9 cellular contexts compared by ENCODE assay signal in genomic region chr17:9003355-9004131, GRCh38. TPM values are rescaled to one million over a fixed set of nuclear protein-coding genes. Genes with fewer than 3 reads are reported as not detected.
DNase-seq lines count a peak whose midpoint lies in the region; TF ChIP-seq lines count a peak whose summit lies in the region.
"Had no signal": no experiment of that assay in that cellular context is flagged by ENCODE, and none has a peak within 500 bp of the region (broad histone marks: within the 10 kb centered on the region; RNA-seq: fewer than 3 reads in every experiment).

No MANE protein-coding gene starts in this region.

- H3K9me3 ChIP-seq in mucosa of rectum (ENCODE audit: control insufficient read depth in 2 of 2, low read length in 2 of 2) (no peaks in the 10 kb centered on the region), tibial nerve (peaks cover 0 to 4% (median 0%) of the 10 kb centered on the region in 4 donors)

- H3K27me3 ChIP-seq in mucosa of rectum (ENCODE audit: control insufficient read depth in 2 of 2, insufficient read depth in 2 of 2, low read length in 2 of 2) = peaks cover 24 to 33% of the 10 kb centered on the region in 2 donors
- peaks cover 0 to 45% of the 10 kb centered on the region in 2 donors for H3K27me3 ChIP-seq in tibial nerve

- peak overlapping the region; percentile 49 for H3K4me3 Mint-ChIP-seq in activated CD4-positive, alpha-beta T cell treated with anti-CD3 and anti-CD28 coated beads, Interleukin-2, amount 10 ng/mL, durations not matched to agents 24 days and 14 days

- H3K36me3 ChIP-seq in mucosa of rectum (ENCODE audit: control insufficient read depth in 2 of 2, insufficient read depth in 2 of 2, low read length in 2 of 2) (no peaks in the 10 kb centered on the region), tibial nerve (no peaks in the 10 kb centered on the region)

- H3K4me3 ChIP-seq in coronary artery (peak overlapping the region; percentile 71), mucosa of rectum (ENCODE audit: low read length in 2 of 2) (peak overlapping the region; percentile 39 to 41), tibial nerve (peak overlapping the region; percentile 7 to 55 (median 36))

- 2 to 6% methylated on average over 46 to 57 of the region's 90 CpGs for WGBS in tibial nerve, 2 donors

- H3K9ac ChIP-seq in mucosa of rectum (ENCODE audit: low read depth in 1 of 2, low read length in 2 of 2) = no peak overlapping the region

- H3K36me3 Mint-ChIP-seq in activated CD4-positive, alpha-beta T cell treated with anti-CD3 and anti-CD28 coated beads, Interleukin-2, amount 10 ng/mL, durations not matched to agents 24 days and 14 days (ENCODE audit: low read depth) = no peaks in the 10 kb centered on the region

- intact Hi-C loops in activated CD4-positive, alpha-beta T cell treated with anti-CD3 and anti-CD28 coated beads, Interleukin-2, amount 10 ng/mL, durations not matched to agents 24 days and 14 days (cut with micrococcal nuclease) = loop anchor here (2.0 kb wide), 1 partner anchor 17 kb away; the partner anchor contains the start of gene NTN1

- no peak overlapping the region for H3K27ac Mint-ChIP-seq in activated CD4-positive, alpha-beta T cell treated with anti-CD3 and anti-CD28 coated beads, Interleukin-2, amount 10 ng/mL, durations not matched to agents 24 days and 14 days
- H3K27ac Mint-ChIP-seq: activated naive CD4-positive, alpha-beta T cell treated with anti-CD3 and anti-CD28 coated beads, Interleukin-2, amount 50 U/mL, for 72 hours had no signal

- H3K27ac ChIP-seq in coronary artery = no peak overlapping the region
- no peak overlapping the region for H3K27ac ChIP-seq in mucosa of rectum (ENCODE audit: low read depth in 2 of 2, low read length in 2 of 2)
- H3K27ac ChIP-seq in tibial nerve = no peak overlapping the region

- H3K4me1 Mint-ChIP-seq in activated CD4-positive, alpha-beta T cell treated with anti-CD3 and anti-CD28 coated beads, Interleukin-2, amount 10 ng/mL, durations not matched to agents 24 days and 14 days = peaks cover 5% of the 10 kb centered on the region

- H3K4me1 ChIP-seq in mucosa of rectum (ENCODE audit: control insufficient read depth in 2 of 2, insufficient read depth in 2 of 2, low read length in 2 of 2) (no peaks in the 10 kb centered on the region), tibial nerve (peaks cover 0 to 21% (median 6%) of the 10 kb centered on the region in 4 donors)

- H3K27me3 Mint-ChIP-seq in activated CD4-positive, alpha-beta T cell treated with anti-CD3 and anti-CD28 coated beads, Interleukin-2, amount 10 ng/mL, durations not matched to agents 24 days and 14 days = peaks cover 67% of the 10 kb centered on the region

- no peak for DNase-seq in activated CD4-positive, alpha-beta T cell treated with anti-CD3 and anti-CD28 coated beads, Interleukin-2, amount 10 ng/mL, durations not matched to agents 24 days and 14 days
- DNase-seq in activated CD4-positive, alpha-beta T cell treated with anti-CD3 and anti-CD28 coated beads, Interleukin-2, amount 50 U/mL, for 4 hours = no peak
- DNase-seq in coronary artery (ENCODE audit: low spot score) = no peak
- DNase-seq in tibial nerve (ENCODE audit: low spot score in 2 of 2) = no peak
- DNase-seq in cerebellum (ENCODE audit: low spot score) = no peak
- DNase-seq in hepatic stellate cell (ENCODE audit: low spot score) = no peak
- DNase-seq in stimulated activated CD8-positive, alpha-beta memory T cell treated with anti-CD3 and anti-CD28 coated beads, Interleukin-4, amount 100 ng/mL, for 48 hours = no peak

- H3K9me3 Mint-ChIP-seq in activated CD4-positive, alpha-beta T cell treated with anti-CD3 and anti-CD28 coated beads, Interleukin-2, amount 10 ng/mL, durations not matched to agents 24 days and 14 days = no peaks in the 10 kb centered on the region
- H3K9me3 Mint-ChIP-seq: activated naive CD4-positive, alpha-beta T cell treated with anti-CD3 and anti-CD28 coated beads, Interleukin-2, amount 50 U/mL, for 72 hours had no signal

- TF ChIP-seq POLR2A in tibial nerve (IDR thresholded peaks at IDR 0.05) = no peak

- TF ChIP-seq CTCF in coronary artery (IDR thresholded peaks at IDR 0.05) (no peak), tibial nerve (IDR thresholded peaks at IDR 0.05) (no peak)

- no peak for TF ChIP-seq EP300 in tibial nerve (IDR thresholded peaks at IDR 0.05)

RNA-seq across cellular contexts. Expression of gene NTN1, which starts 17.8 kb away (rescaled TPM):
- total RNA-seq in activated CD4-positive, alpha-beta T cell treated with anti-CD3 and anti-CD28 coated beads, Interleukin-2, amount 10 ng/mL, durations not matched to agents 24 days and 14 days = 0.43 and 0.51 TPM in 2 replicates
- total RNA-seq in tibial nerve = 10 to 100 TPM; 15.9 to 31.0 (median 25.0) TPM
- 14.8 TPM for total RNA-seq in cerebellum

RNA-seq across cellular contexts. Expression of gene PIK3R5, which starts 38.0 kb away (rescaled TPM):
- total RNA-seq in activated CD4-positive, alpha-beta T cell treated with anti-CD3 and anti-CD28 coated beads, Interleukin-2, amount 10 ng/mL, durations not matched to agents 24 days and 14 days = 32.6 and 36.8 TPM in 2 replicates
- 10 to 100 TPM; 17.8 to 62.1 (median 22.5) TPM for total RNA-seq in tibial nerve
- total RNA-seq in cerebellum = 1.2 TPM

Comparison
In these comparisons a context has a peak if more than half of its experiments do, and no peak if none do; other contexts are left out.
1. RNA of gene NTN1, which starts 17.8 kb away (total RNA-seq): 15.9 to 31.0 TPM in tibial nerve and 14.8 TPM in cerebellum (single experiment); 0.43 to 0.51 TPM in activated CD4-positive, alpha-beta T cell treated with anti-CD3 and anti-CD28 coated beads, Interleukin-2, amount 10 ng/mL, durations not matched to agents 24 days and 14 days; every median in the first group is over 10 times any median in the second.
2. Peak in every context shown above with its lines, with median percentiles within 50 percentile points of each other: H3K4me3 ChIP-seq.